In genomic region chr10:14334771-14335170, GRCh38 we compare ENCODE assay signal across 5 cellular contexts. TPM values are rescaled to one million over a fixed set of nuclear protein-coding genes. Genes with fewer than 3 reads are reported as not detected.
"Had no signal": no experiment of that assay in that cellular context is flagged by ENCODE, and none has a peak within 500 bp of the region (broad histone marks: within the 10 kb centered on the region; RNA-seq: fewer than 3 reads in every experiment).

No MANE protein-coding gene starts in this region.

- H3K4me2 ChIP-seq: GM23338 had no signal

- H2AFZ ChIP-seq: GM23338 had no signal

- DNase-seq: H9, HCEC 1CT, KBM-7 had no signal

- H3K4me3 ChIP-seq: GM23338 had no signal

RNA-seq across cellular contexts. Expression of gene FRMD4A, which starts 4.0 kb away (rescaled TPM):
- total RNA-seq: HT-29 had no signal
